Comparison of ENCODE assay signal across 20 cellular contexts in the genomic region with DNA sequence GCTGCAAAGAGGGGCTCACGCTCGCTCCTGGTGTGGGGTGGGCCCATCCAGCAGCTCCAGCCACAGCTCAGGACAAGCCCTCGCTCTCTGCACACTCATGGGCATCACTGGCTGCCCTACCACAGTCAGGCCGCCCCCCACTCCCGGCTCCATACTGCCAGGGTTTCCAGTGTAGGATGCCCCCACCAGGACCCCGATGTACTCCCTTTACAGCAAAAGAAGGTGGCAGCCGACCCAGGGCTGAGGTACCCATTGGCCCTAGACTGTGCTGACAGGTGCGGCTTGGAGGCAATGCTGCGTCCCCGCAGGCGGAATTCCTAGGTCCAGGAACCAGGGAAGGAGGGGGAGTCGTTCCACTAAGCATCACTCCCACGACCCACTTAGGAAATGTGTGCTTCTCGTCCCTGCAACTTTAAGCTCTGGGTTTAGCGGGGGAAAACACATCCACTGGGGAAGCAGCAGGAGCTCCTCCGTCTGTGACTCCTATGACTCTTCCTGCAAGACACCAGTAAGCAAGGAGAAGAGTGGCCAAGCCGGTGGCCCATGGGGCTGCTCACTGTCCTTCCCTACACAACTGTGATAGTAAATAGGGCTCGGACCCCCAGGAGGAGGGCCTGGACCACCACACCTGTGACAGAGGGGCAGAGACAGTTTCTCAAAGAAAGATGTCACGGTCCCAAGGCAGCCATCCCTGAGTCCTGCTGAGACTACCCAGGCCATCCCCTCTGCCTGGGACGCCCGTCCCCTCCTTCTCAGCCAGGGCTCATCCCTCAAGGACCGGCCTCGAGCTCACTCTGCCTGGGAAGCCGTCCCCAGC. TPM values are rescaled to one million over a fixed set of nuclear protein-coding genes. Genes with fewer than 3 reads are reported as not detected.
A peak's percentile ranks its signal among the peaks of the same experiment; 100 is the strongest.
DNase-seq lines count a peak whose midpoint lies in the region; ATAC-seq and TF ChIP-seq lines count a peak whose summit lies in the region.
"Had no signal": no experiment of that assay in that cellular context is flagged by ENCODE, and none has a peak within 500 bp of the region (broad histone marks: within the 10 kb centered on the region; RNA-seq: fewer than 3 reads in every experiment).

No MANE protein-coding gene starts in this region.

- H3K9me3 Mint-ChIP-seq in natural killer cell: no peaks in the 10 kb centered on the region
- no peaks in the 10 kb centered on the region for H3K9me3 Mint-ChIP-seq in natural killer cell treated with Interleukin-12 subunit alpha and Interleukin-12 subunit beta and Interleukin-15 and Interleukin-18, amount 100 ng/mL, for 72 hours
- H3K9me3 Mint-ChIP-seq in activated T-helper 17 cell treated with anti-CD3 and anti-CD28 coated beads, Interleukin-2, amount 50 U/mL, for 72 hours: no peaks in the 10 kb centered on the region
- H3K9me3 Mint-ChIP-seq: activated CD4-positive, alpha-beta memory T cell treated with anti-CD3 and anti-CD28 coated beads, Interleukin-2, amount 10 ng/mL, durations not matched to agents 7 days and 5 days; brain; CD14-positive monocyte; nephron progenitor cell; stimulated activated effector memory CD8-positive, alpha-beta T cell treated with anti-CD3 and anti-CD28 coated beads, Interleukin-12 subunit alpha, Interleukin-12 subunit beta, amount 100 ng/mL, for 72 hours; T-helper 2 cell treated with Interferon-gamma antibody and Interleukin-4, amounts not matched to agents 5 μg/mL and 100 μg/mL, for 36 hours had no signal

- H3K9me3 ChIP-seq in mucosa of descending colon: no peaks in the 10 kb centered on the region
- H3K9me3 ChIP-seq: esophagus muscularis mucosa, gastrocnemius medialis, MG63, SK-N-SH, suprapubic skin had no signal

- no peaks in the 10 kb centered on the region for H3K36me3 ChIP-seq in mucosa of descending colon (ENCODE audit: low read depth)

- peak overlapping the region; percentile 13 for H3K4me3 Mint-ChIP-seq in natural killer cell
- H3K4me3 Mint-ChIP-seq in natural killer cell treated with Interleukin-12 subunit alpha and Interleukin-12 subunit beta and Interleukin-15 and Interleukin-18, amount 100 ng/mL, for 72 hours: no peak overlapping the region
- H3K4me3 Mint-ChIP-seq in activated T-helper 17 cell treated with anti-CD3 and anti-CD28 coated beads, Interleukin-2, amount 50 U/mL, for 72 hours: no peak overlapping the region
- H3K4me3 Mint-ChIP-seq: activated CD4-positive, alpha-beta memory T cell treated with anti-CD3 and anti-CD28 coated beads, Interleukin-2, amount 10 ng/mL, durations not matched to agents 7 days and 5 days; CD14-positive monocyte; stimulated activated effector memory CD8-positive, alpha-beta T cell treated with anti-CD3 and anti-CD28 coated beads, Interleukin-12 subunit alpha, Interleukin-12 subunit beta, amount 100 ng/mL, for 72 hours; T-helper 2 cell treated with Interferon-gamma antibody and Interleukin-4, amounts not matched to agents 5 μg/mL and 100 μg/mL, for 36 hours had no signal

- ATAC-seq in natural killer cell (peak in 2 of 3 donors; percentile 4 to 28), mucosa of descending colon (peak; percentile 6), HG03095 (IDR thresholded peaks at IDR 0.05; ENCODE audit: unreplicated experiment) (no peak), HG03378 (IDR thresholded peaks at IDR 0.05; ENCODE audit: unreplicated experiment) (no peak)
- ATAC-seq in natural killer cell treated with Interleukin-12 subunit alpha and Interleukin-12 subunit beta and Interleukin-15 and Interleukin-18, amount 100 ng/mL, for 72 hours: no peak
- ATAC-seq in activated T-helper 17 cell treated with anti-CD3 and anti-CD28 coated beads, Interleukin-2, amount 50 U/mL, for 72 hours (replicated peaks): peak; percentile 10

- intact Hi-C loops in natural killer cell (cut with micrococcal nuclease): loop anchor here (5.0 kb wide), 1 partner anchor 116 kb away; no protein-coding TSS in a partner anchor
- intact Hi-C loops in mucosa of descending colon (cut with DNase I, micrococcal nuclease): loop anchor here (5.0 kb wide), 1 partner anchor 46 kb away; no protein-coding TSS in a partner anchor

- H3K4me3 ChIP-seq in mucosa of descending colon: no peak overlapping the region
- H3K4me3 ChIP-seq: gastrocnemius medialis, MG63, suprapubic skin had no signal

- no peak for DNase-seq in natural killer cell
- no peak for DNase-seq in natural killer cell treated with Interleukin-12 subunit alpha and Interleukin-12 subunit beta and Interleukin-15 and Interleukin-18, amount 100 ng/mL, for 72 hours (ENCODE audit: low spot score)
- DNase-seq in mucosa of descending colon: no peak
- no peak for DNase-seq in retina
- no peak for DNase-seq in RPMI8226

- H3K36me3 Mint-ChIP-seq in natural killer cell: no peaks in the 10 kb centered on the region
- peaks cover 5% of the 10 kb centered on the region for H3K36me3 Mint-ChIP-seq in natural killer cell treated with Interleukin-12 subunit alpha and Interleukin-12 subunit beta and Interleukin-15 and Interleukin-18, amount 100 ng/mL, for 72 hours
- peaks cover 86% of the 10 kb centered on the region for H3K36me3 Mint-ChIP-seq in activated T-helper 17 cell treated with anti-CD3 and anti-CD28 coated beads, Interleukin-2, amount 50 U/mL, for 72 hours (ENCODE audit: low read depth)

- no peaks in the 10 kb centered on the region for H3K27me3 Mint-ChIP-seq in natural killer cell (ENCODE audit: low read depth in 2 of 2)
- no peaks in the 10 kb centered on the region for H3K27me3 Mint-ChIP-seq in natural killer cell treated with Interleukin-12 subunit alpha and Interleukin-12 subunit beta and Interleukin-15 and Interleukin-18, amount 100 ng/mL, for 72 hours
- no peaks in the 10 kb centered on the region for H3K27me3 Mint-ChIP-seq in activated T-helper 17 cell treated with anti-CD3 and anti-CD28 coated beads, Interleukin-2, amount 50 U/mL, for 72 hours
- H3K27me3 Mint-ChIP-seq: activated CD4-positive, alpha-beta memory T cell treated with anti-CD3 and anti-CD28 coated beads, Interleukin-2, amount 10 ng/mL, durations not matched to agents 7 days and 5 days; progenitor cell of endocrine pancreas had no signal

- peaks cover 11 to 38% of the 10 kb centered on the region in 2 donors for H3K4me1 Mint-ChIP-seq in natural killer cell
- peaks cover 20 to 23% of the 10 kb centered on the region in 2 donors for H3K4me1 Mint-ChIP-seq in natural killer cell treated with Interleukin-12 subunit alpha and Interleukin-12 subunit beta and Interleukin-15 and Interleukin-18, amount 100 ng/mL, for 72 hours (ENCODE audit: low read depth in 2 of 2)
- peaks cover 11% of the 10 kb centered on the region for H3K4me1 Mint-ChIP-seq in activated T-helper 17 cell treated with anti-CD3 and anti-CD28 coated beads, Interleukin-2, amount 50 U/mL, for 72 hours
- H3K4me1 Mint-ChIP-seq: brain had no signal

- H3K4me1 ChIP-seq in mucosa of descending colon (ENCODE audit: low read depth): no peaks in the 10 kb centered on the region

- H3K27ac Mint-ChIP-seq in natural killer cell: peak overlapping the region; percentile 14 to 80
- no peak overlapping the region for H3K27ac Mint-ChIP-seq in natural killer cell treated with Interleukin-12 subunit alpha and Interleukin-12 subunit beta and Interleukin-15 and Interleukin-18, amount 100 ng/mL, for 72 hours
- no peak overlapping the region for H3K27ac Mint-ChIP-seq in activated T-helper 17 cell treated with anti-CD3 and anti-CD28 coated beads, Interleukin-2, amount 50 U/mL, for 72 hours
- H3K27ac Mint-ChIP-seq: activated CD4-positive, alpha-beta memory T cell treated with anti-CD3 and anti-CD28 coated beads, Interleukin-2, amount 10 ng/mL, durations not matched to agents 7 days and 5 days; nephron progenitor cell; T-helper 2 cell treated with Interferon-gamma antibody and Interleukin-4, amounts not matched to agents 5 μg/mL and 100 μg/mL, for 36 hours had no signal

- TF ChIP-seq CTCF in natural killer cell (IDR thresholded peaks at IDR 0.05) (no peak), mucosa of descending colon (IDR thresholded peaks at IDR 0.05) (no peak)

RNA-seq across cellular contexts. Expression of a gene that starts 13.1 kb away (rescaled TPM):
- total RNA-seq in natural killer cell: 100 to 1,000 TPM; 335 to 425 (median 415) TPM
- 100 to 1,000 TPM; 140 to 166 TPM for total RNA-seq in natural killer cell treated with Interleukin-12 subunit alpha and Interleukin-12 subunit beta and Interleukin-15 and Interleukin-18, amount 100 ng/mL, for 72 hours
- 100 to 1,000 TPM in 1 of 2 donors, 10 to 100 TPM in 1; 82.6 to 114 TPM for total RNA-seq in activated T-helper 17 cell treated with anti-CD3 and anti-CD28 coated beads, Interleukin-2, amount 50 U/mL, for 72 hours
- total RNA-seq in mucosa of descending colon: 10 to 100 TPM; 40.0 to 61.2 (median 49.1) TPM

RNA-seq across cellular contexts. Expression of a gene that starts 22.3 kb away (rescaled TPM):
- total RNA-seq in natural killer cell (10 to 100 TPM; 22.1 to 34.2 (median 27.2) TPM), mucosa of descending colon (10 to 100 TPM; 47.0 to 58.3 (median 54.8) TPM)
- 10 to 100 TPM; 55.0 to 99.8 TPM for total RNA-seq in natural killer cell treated with Interleukin-12 subunit alpha and Interleukin-12 subunit beta and Interleukin-15 and Interleukin-18, amount 100 ng/mL, for 72 hours
- 10 to 100 TPM; 50.3 to 81.1 TPM for total RNA-seq in activated T-helper 17 cell treated with anti-CD3 and anti-CD28 coated beads, Interleukin-2, amount 50 U/mL, for 72 hours

RNA-seq across cellular contexts. Expression of a gene that starts 31.7 kb away (rescaled TPM):
- total RNA-seq in natural killer cell (under 1 TPM; 0.35 to 0.93 (median 0.78) TPM), mucosa of descending colon (1 to 10 TPM in 2 of 3 donors, under 1 TPM in 1; 0.93 to 8.4 (median 5.1) TPM)
- under 1 TPM in 1 of 2 donors, not detected in 1; 0.33 TPM for total RNA-seq in natural killer cell treated with Interleukin-12 subunit alpha and Interleukin-12 subunit beta and Interleukin-15 and Interleukin-18, amount 100 ng/mL, for 72 hours
- total RNA-seq in activated T-helper 17 cell treated with anti-CD3 and anti-CD28 coated beads, Interleukin-2, amount 50 U/mL, for 72 hours: under 1 TPM; 0.11 to 0.29 TPM

RNA-seq across cellular contexts. Expression of a gene that starts 52.2 kb away (rescaled TPM):
- total RNA-seq in natural killer cell (10 to 100 TPM; 29.4 to 42.7 (median 39.0) TPM), mucosa of descending colon (10 to 100 TPM; 31.9 to 35.8 (median 32.6) TPM)
- 100 to 1,000 TPM in 1 of 2 donors, 10 to 100 TPM in 1; 59.0 to 114 TPM for total RNA-seq in natural killer cell treated with Interleukin-12 subunit alpha and Interleukin-12 subunit beta and Interleukin-15 and Interleukin-18, amount 100 ng/mL, for 72 hours
- 10 to 100 TPM; 40.4 to 74.7 TPM for total RNA-seq in activated T-helper 17 cell treated with anti-CD3 and anti-CD28 coated beads, Interleukin-2, amount 50 U/mL, for 72 hours

Comparison
In these comparisons a context has a peak if more than half of its experiments do, and no peak if none do; other contexts are left out.
1. ATAC-seq: peak in natural killer cell (2 of 3), activated T-helper 17 cell treated with anti-CD3 and anti-CD28 coated beads, Interleukin-2, amount 50 U/mL, for 72 hours (single experiment) and mucosa of descending colon (single experiment); none in natural killer cell treated with Interleukin-12 subunit alpha and Interleukin-12 subunit beta and Interleukin-15 and Interleukin-18, amount 100 ng/mL, for 72 hours (0 of 2), HG03095 (single experiment) and HG03378 (single experiment).
2. H3K27ac Mint-ChIP-seq: peak in natural killer cell (2 of 2); none in natural killer cell treated with Interleukin-12 subunit alpha and Interleukin-12 subunit beta and Interleukin-15 and Interleukin-18, amount 100 ng/mL, for 72 hours (0 of 2) and activated T-helper 17 cell treated with anti-CD3 and anti-CD28 coated beads, Interleukin-2, amount 50 U/mL, for 72 hours (single experiment).